1 cellular context compared by ENCODE assay signal in the genomic region with DNA sequence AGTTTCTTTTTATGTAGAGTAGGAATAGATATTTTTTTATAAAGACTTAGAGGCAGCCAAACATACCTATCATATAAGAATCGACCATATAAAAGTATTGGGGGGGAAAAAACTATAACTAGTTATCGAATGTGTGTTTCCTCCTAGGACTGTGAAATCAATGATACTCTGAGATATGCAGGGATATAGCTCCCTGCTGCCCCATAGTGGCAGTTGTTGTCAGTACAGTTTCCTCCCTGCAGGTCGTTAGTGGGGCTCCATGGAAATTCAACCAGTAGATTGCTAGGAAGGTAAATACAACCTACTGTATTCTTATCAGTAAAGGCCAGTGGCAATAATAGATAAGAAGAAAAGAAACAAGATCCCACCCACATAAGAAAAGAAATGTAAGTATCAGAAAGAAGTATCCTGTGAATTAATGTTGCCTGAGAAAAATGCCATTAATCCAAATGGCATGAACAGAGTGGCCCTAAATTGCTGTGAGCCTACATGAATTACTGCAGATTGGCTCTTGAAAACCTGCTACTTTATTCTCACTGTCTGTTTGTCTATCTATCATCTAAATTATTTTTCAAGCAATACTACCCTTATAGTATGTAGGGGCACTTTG.
TF ChIP-seq lines count a peak whose summit lies in the region.

No MANE protein-coding gene starts in this region.

TF ChIP-seq in GM23338, 12 proteins besides CTCF, POLR2A, EP300 and RAD21 (continued from another document):
- TF ChIP-seq ZNF462 (CRISPR knock-in tag; IDR thresholded peaks at IDR 0.05) (no peak), JUNB (IDR thresholded peaks at IDR 0.05; ENCODE audit: unreplicated experiment) (no peak)
- TF ChIP-seq, protein P1, sequence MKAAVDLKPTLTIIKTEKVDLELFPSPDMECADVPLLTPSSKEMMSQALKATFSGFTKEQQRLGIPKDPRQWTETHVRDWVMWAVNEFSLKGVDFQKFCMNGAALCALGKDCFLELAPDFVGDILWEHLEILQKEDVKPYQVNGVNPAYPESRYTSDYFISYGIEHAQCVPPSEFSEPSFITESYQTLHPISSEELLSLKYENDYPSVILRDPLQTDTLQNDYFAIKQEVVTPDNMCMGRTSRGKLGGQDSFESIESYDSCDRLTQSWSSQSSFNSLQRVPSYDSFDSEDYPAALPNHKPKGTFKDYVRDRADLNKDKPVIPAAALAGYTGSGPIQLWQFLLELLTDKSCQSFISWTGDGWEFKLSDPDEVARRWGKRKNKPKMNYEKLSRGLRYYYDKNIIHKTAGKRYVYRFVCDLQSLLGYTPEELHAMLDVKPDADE (IDR thresholded peaks at IDR 0.05): no peak
